Comparison of ENCODE assay signal across 1 cellular context in genomic region chr20:62217913-62218773, GRCh38.
TF ChIP-seq lines count a peak whose summit lies in the region.

No MANE protein-coding gene starts in this region.

TF ChIP-seq in H1, 55 proteins besides CTCF, POLR2A, EP300 and RAD21:
- TF ChIP-seq GABPA (IDR thresholded peaks at IDR 0.05; ENCODE audit: borderline replicate concordance, insufficient read depth, low read length) (0 out of 2 replicates have a peak, but pooled peaks have one; percentile 27), CREB1 (IDR thresholded peaks at IDR 0.05) (no peak)
TF ChIP-seq in H1: peak in this region for 1.
